In genomic region chr1:183069562-183070216, GRCh38 we compare ENCODE assay signal across 14 cellular contexts. TPM values are rescaled to one million over a fixed set of nuclear protein-coding genes. Genes with fewer than 3 reads are reported as not detected.
DNase-seq lines count a peak whose midpoint lies in the region; ATAC-seq, FAIRE-seq and TF ChIP-seq lines count a peak whose summit lies in the region.
"Had no signal": no experiment of that assay in that cellular context is flagged by ENCODE, and none has a peak within 500 bp of the region (broad histone marks: within the 10 kb centered on the region; RNA-seq: fewer than 3 reads in every experiment).

No MANE protein-coding gene starts in this region.

- H3K4me3 Mint-ChIP-seq in HFFc6: peak overlapping the region; percentile 31
- H3K4me3 Mint-ChIP-seq: activated CD4-positive, alpha-beta T cell treated with anti-CD3 and anti-CD28 coated beads, Interleukin-2, amount 10 ng/mL, durations not matched to agents 7 days and 5 days; activated naive CD4-positive, alpha-beta T cell treated with anti-CD3 and anti-CD28 coated beads, Interleukin-2, amount 50 U/mL, for 24 hours; CD4-positive, alpha-beta T cell; nephron had no signal

- 38% methylated on average over 4 of the region's 4 CpGs for whole genome bisulfite sequencing in right lobe of liver (ENCODE audit: insufficient coverage, low coverage, low lambda C conversion rate, missing lambda C conversion rate)

- H3K4me3 ChIP-seq in RWPE2 (ENCODE audit: severe bottlenecking): no peak overlapping the region
- H3K4me3 ChIP-seq in right lobe of liver: no peak overlapping the region
- H3K4me3 ChIP-seq: dorsolateral prefrontal cortex had no signal

- no peak for TF ChIP-seq CTCF in C4-2B (conservative IDR thresholded peaks at IDR 0.05)
- no peak for TF ChIP-seq CTCF in HFFc6 (IDR thresholded peaks at IDR 0.05)
- TF ChIP-seq CTCF in RWPE2 (IDR thresholded peaks at IDR 0.05; ENCODE audit: poor library complexity, severe bottlenecking): no peak
- no peak for TF ChIP-seq CTCF in right lobe of liver (IDR thresholded peaks at IDR 0.05)
- no peak for TF ChIP-seq CTCF in omental fat pad (IDR thresholded peaks at IDR 0.05)

- H3K36me3 Mint-ChIP-seq in HFFc6 (ENCODE audit: low read depth): peaks cover 19% of the 10 kb centered on the region
- H3K36me3 Mint-ChIP-seq: activated naive CD4-positive, alpha-beta T cell treated with anti-CD3 and anti-CD28 coated beads, Interleukin-2, amount 50 U/mL, for 24 hours had no signal

- H3K4me1 ChIP-seq in RWPE2 (ENCODE audit: insufficient read depth, poor library complexity, severe bottlenecking): peaks cover 33% of the 10 kb centered on the region
- peaks cover 0 to 33% (median 0%) of the 10 kb centered on the region in 4 donors for H3K4me1 ChIP-seq in right lobe of liver

- intact Hi-C loops in right lobe of liver (cut with DNase I): no loop called here

- no peak for DNase-seq in HFFc6
- DNase-seq in RWPE2 (ENCODE audit: low spot score): no peak
- peak in 2 of 3 donors; percentile 38 to 57 for DNase-seq in right lobe of liver
- no peak for DNase-seq in GM12892 (ENCODE audit: insufficient read length)
- DNase-seq in omental fat pad (ENCODE audit: low spot score): no peak
- DNase-seq: activated CD4-positive, alpha-beta T cell treated with anti-CD3 and anti-CD28 coated beads, Interleukin-2, amount 10 ng/mL, durations not matched to agents 7 days and 5 days; CD4-positive, alpha-beta T cell; dorsolateral prefrontal cortex; stimulated activated CD4-positive, alpha-beta T cell treated with anti-CD3 and anti-CD28 coated beads, Interleukin-1b, Interleukin-23, amount 100 ng/mL, for 48 hours had no signal

- H3K27ac ChIP-seq in C4-2B: peak overlapping the region; percentile 57
- peak overlapping the region; percentile 34 for H3K27ac ChIP-seq in RWPE2 (ENCODE audit: poor library complexity, severe bottlenecking)
- H3K27ac ChIP-seq in right lobe of liver: no peak overlapping the region
- H3K27ac ChIP-seq: dorsolateral prefrontal cortex had no signal

- peaks cover 86% of the 10 kb centered on the region for H3K4me1 Mint-ChIP-seq in HFFc6 (ENCODE audit: low read depth)

- peak; percentile 66 for ATAC-seq in RWPE2 (ENCODE audit: low read depth)
- ATAC-seq in right lobe of liver: peak; percentile 42 to 76 (median 68)
- no peak for ATAC-seq in HG02885 (IDR thresholded peaks at IDR 0.05; ENCODE audit: poor library complexity, unreplicated experiment)
- ATAC-seq in GM18517 (IDR thresholded peaks at IDR 0.05; ENCODE audit: unreplicated experiment): no peak
- ATAC-seq in omental fat pad (ENCODE audit: low FRiP score): no peak

- H3K9me3 ChIP-seq in RWPE2 (ENCODE audit: severe bottlenecking) (no peaks in the 10 kb centered on the region), right lobe of liver (no peaks in the 10 kb centered on the region)

- FAIRE-seq in GM12892 (lab: Jason Lieb, UNC): no peak

- peak overlapping the region; percentile 58 for H3K27ac Mint-ChIP-seq in HFFc6
- H3K27ac Mint-ChIP-seq: activated CD4-positive, alpha-beta T cell treated with anti-CD3 and anti-CD28 coated beads, Interleukin-2, amount 10 ng/mL, durations not matched to agents 7 days and 5 days; activated naive CD4-positive, alpha-beta T cell treated with anti-CD3 and anti-CD28 coated beads, Interleukin-2, amount 50 U/mL, for 24 hours; CD4-positive, alpha-beta T cell had no signal

- TF ChIP-seq POLR2A in right lobe of liver (IDR thresholded peaks at IDR 0.05) (no peak), GM12892 (IDR thresholded peaks at IDR 0.05; ENCODE audit: low read depth, low read length) (no peak)

- no peaks in the 10 kb centered on the region for H3K9me3 Mint-ChIP-seq in HFFc6
- H3K9me3 Mint-ChIP-seq: activated CD4-positive, alpha-beta T cell treated with anti-CD3 and anti-CD28 coated beads, Interleukin-2, amount 10 ng/mL, durations not matched to agents 7 days and 5 days; activated naive CD4-positive, alpha-beta T cell treated with anti-CD3 and anti-CD28 coated beads, Interleukin-2, amount 50 U/mL, for 24 hours had no signal

- H3K27me3 ChIP-seq in RWPE2 (ENCODE audit: insufficient read depth, poor library complexity, severe bottlenecking) (no peaks in the 10 kb centered on the region), right lobe of liver (no peaks in the 10 kb centered on the region)
- H3K27me3 ChIP-seq: dorsolateral prefrontal cortex had no signal

- H3K36me3 ChIP-seq in RWPE2 (ENCODE audit: low read depth) (peaks cover 13% of the 10 kb centered on the region; the same call in 1 of the 2 replicates), right lobe of liver (no peaks in the 10 kb centered on the region)

- peaks cover 10% of the 10 kb centered on the region for H3K27me3 Mint-ChIP-seq in HFFc6 (ENCODE audit: insufficient read depth)
- H3K27me3 Mint-ChIP-seq: CD4-positive, alpha-beta T cell had no signal

RNA-seq across cellular contexts. Expression of gene LAMC1, which starts 46.5 kb away (rescaled TPM):
- total RNA-seq in HFFc6 (2021; fragmentation: NEBNext Ultra II Directional; extraction: Animal tissue kit (Norgen Biotek cat#: 25700)): 100 to 1,000 TPM; 352 to 465 (median 393) TPM
- 10 to 100 TPM; 18.5 to 53.2 (median 28.0) TPM for total RNA-seq in right lobe of liver
- 3.8 TPM for polyA plus RNA-seq in GM12892 (2012; ENCODE audit: missing spikeins)
- total RNA-seq in omental fat pad: 100 to 1,000 TPM; 377 to 829 (median 461) TPM
- total RNA-seq: activated CD4-positive, alpha-beta T cell treated with anti-CD3 and anti-CD28 coated beads, Interleukin-2, amount 10 ng/mL, durations not matched to agents 7 days and 5 days; CD4-positive, alpha-beta T cell had no signal

Comparison
In these comparisons a context has a peak if more than half of its experiments do, and no peak if none do; other contexts are left out.
1. H3K27ac ChIP-seq: peak in C4-2B (single experiment) and RWPE2 (single experiment); none in right lobe of liver (0 of 3).
2. DNase-seq: peak in right lobe of liver (2 of 3); none in HFFc6 (single experiment), RWPE2 (single experiment), GM12892 (single experiment) and omental fat pad (single experiment).
3. ATAC-seq: peak in RWPE2 (single experiment) and right lobe of liver (4 of 4); none in HG02885 (single experiment), GM18517 (single experiment) and omental fat pad (single experiment).
4. RNA of gene LAMC1, which starts 46.5 kb away (total RNA-seq): 377 to 829 TPM in omental fat pad and 352 to 465 TPM in HFFc6; 18.5 to 53.2 TPM in right lobe of liver; every median in the first group is over 4 times any median in the second.